Comparison of ENCODE assay signal across 8 cellular contexts in the genomic region with DNA sequence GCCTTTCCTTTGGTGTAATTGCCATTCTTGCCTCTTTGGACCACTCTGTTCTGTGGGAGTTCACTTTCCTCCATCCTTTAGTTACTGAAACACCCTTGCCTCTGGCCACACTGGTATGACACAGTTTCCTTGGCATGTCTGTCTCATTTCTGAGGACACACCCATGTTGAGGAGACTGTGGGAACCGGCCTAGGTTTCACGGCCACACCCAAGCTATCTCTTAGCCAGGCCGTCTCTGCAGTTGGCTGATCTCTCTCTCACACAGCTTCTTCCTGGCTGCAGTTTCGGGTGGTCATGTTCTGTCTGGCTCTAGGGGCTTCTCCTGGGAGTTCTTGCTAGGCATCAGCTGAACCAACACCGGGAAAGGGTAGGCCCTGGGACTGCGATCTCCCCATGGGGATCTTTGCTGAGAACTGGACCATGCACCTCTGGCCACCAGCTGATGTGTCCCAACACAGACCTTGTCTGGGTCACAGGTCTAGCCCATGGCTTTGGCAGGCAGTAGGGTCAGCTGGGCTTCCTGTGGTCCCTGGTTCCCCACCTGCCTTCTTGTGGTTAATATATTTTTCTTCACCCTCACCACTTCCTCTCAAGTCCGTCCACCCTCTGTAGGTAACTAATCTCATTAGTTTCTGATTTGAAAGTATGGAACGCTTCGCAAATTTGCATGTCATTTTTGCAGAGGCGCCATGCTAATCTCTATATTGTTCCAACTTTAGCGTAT. TPM values are rescaled to one million over a fixed set of nuclear protein-coding genes. Genes with fewer than 3 reads are reported as not detected.
A peak's percentile ranks its signal among the peaks of the same experiment; 100 is the strongest.
DNase-seq lines count a peak whose midpoint lies in the region; ATAC-seq and TF ChIP-seq lines count a peak whose summit lies in the region.

No MANE protein-coding gene starts in this region.

- no peaks in the 10 kb centered on the region for H3K9me3 ChIP-seq in BLaER1
- no peaks in the 10 kb centered on the region for H3K9me3 ChIP-seq in mucosa of descending colon

- no peaks in the 10 kb centered on the region for H3K27me3 Mint-ChIP-seq in activated T-helper 17 cell treated with anti-CD3 and anti-CD28 coated beads, Interleukin-2, amount 50 U/mL, for 72 hours

- ATAC-seq in GM19438 (IDR thresholded peaks at IDR 0.05; ENCODE audit: low read depth, unreplicated experiment) (peak; percentile 91), HG03354 (IDR thresholded peaks at IDR 0.05; ENCODE audit: poor library complexity, severe bottlenecking, unreplicated experiment) (peak; percentile 95), mucosa of descending colon (peak; percentile 93)
- ATAC-seq in activated T-helper 17 cell treated with anti-CD3 and anti-CD28 coated beads, Interleukin-2, amount 50 U/mL, for 72 hours (replicated peaks) = peak; percentile 69

- no peaks in the 10 kb centered on the region for H3K27me3 ChIP-seq in BLaER1

- H3K9me3 Mint-ChIP-seq in activated T-helper 17 cell treated with anti-CD3 and anti-CD28 coated beads, Interleukin-2, amount 50 U/mL, for 72 hours = no peaks in the 10 kb centered on the region

- peaks cover 16% of the 10 kb centered on the region for H3K4me1 ChIP-seq in BLaER1
- peaks cover 28% of the 10 kb centered on the region for H3K4me1 ChIP-seq in mucosa of descending colon (ENCODE audit: low read depth)

- no peak overlapping the region for H3K9ac ChIP-seq in BLaER1

- TF ChIP-seq CTCF in mucosa of descending colon (IDR thresholded peaks at IDR 0.05) = no peak

- no peaks in the 10 kb centered on the region for H3K36me3 ChIP-seq in BLaER1
- H3K36me3 ChIP-seq in mucosa of descending colon (ENCODE audit: low read depth) = no peaks in the 10 kb centered on the region

- DNase-seq in mucosa of descending colon (peak; percentile 63 to 80 (median 68)), pons (ENCODE audit: low spot score) (no peak)
- no peak for DNase-seq in stimulated activated CD4-positive, alpha-beta T cell treated with anti-CD3 and anti-CD28 coated beads, Interleukin-4, amount 100 ng/mL, for 24 hours
- DNase-seq in activated CD4-positive, alpha-beta T cell treated with anti-CD3 and anti-CD28 coated beads for 48 hours = no peak

- intact Hi-C loops in mucosa of descending colon (cut with DNase I, micrococcal nuclease) = no loop called here

- H3K4me1 Mint-ChIP-seq in activated T-helper 17 cell treated with anti-CD3 and anti-CD28 coated beads, Interleukin-2, amount 50 U/mL, for 72 hours = peaks cover 10% of the 10 kb centered on the region

- H3K4me2 ChIP-seq in BLaER1 = peak overlapping the region; percentile 50

- H3K4me3 ChIP-seq in BLaER1 (no peak overlapping the region), mucosa of descending colon (no peak overlapping the region)

- H3K27ac ChIP-seq in BLaER1 = no peak overlapping the region

- no peak overlapping the region for H3K4me3 Mint-ChIP-seq in activated T-helper 17 cell treated with anti-CD3 and anti-CD28 coated beads, Interleukin-2, amount 50 U/mL, for 72 hours

- H3K36me3 Mint-ChIP-seq in activated T-helper 17 cell treated with anti-CD3 and anti-CD28 coated beads, Interleukin-2, amount 50 U/mL, for 72 hours (ENCODE audit: low read depth) = no peaks in the 10 kb centered on the region

- peak overlapping the region; percentile 27 for H3K27ac Mint-ChIP-seq in activated T-helper 17 cell treated with anti-CD3 and anti-CD28 coated beads, Interleukin-2, amount 50 U/mL, for 72 hours

- no peaks in the 10 kb centered on the region for H4K20me1 ChIP-seq in BLaER1

RNA-seq across cellular contexts. Expression of gene ARHGEF37, which starts 24.9 kb away (rescaled TPM):
- total RNA-seq in activated T-helper 17 cell treated with anti-CD3 and anti-CD28 coated beads, Interleukin-2, amount 50 U/mL, for 72 hours = under 1 TPM; 0.06 to 0.64 TPM
- total RNA-seq in mucosa of descending colon = 10 to 100 TPM; 13.4 to 35.0 (median 24.6) TPM

RNA-seq across cellular contexts. Expression of gene CSNK1A1, which starts 54.9 kb away (rescaled TPM):
- total RNA-seq in activated T-helper 17 cell treated with anti-CD3 and anti-CD28 coated beads, Interleukin-2, amount 50 U/mL, for 72 hours = 100 to 1,000 TPM; 167 to 175 TPM
- total RNA-seq in mucosa of descending colon = 100 to 1,000 TPM; 200 to 233 (median 224) TPM

Comparison
In these comparisons a context has a peak if more than half of its experiments do, and no peak if none do; other contexts are left out.
1. DNase-seq: peak in mucosa of descending colon (3 of 3); none in stimulated activated CD4-positive, alpha-beta T cell treated with anti-CD3 and anti-CD28 coated beads, Interleukin-4, amount 100 ng/mL, for 24 hours (single experiment), pons (single experiment) and activated CD4-positive, alpha-beta T cell treated with anti-CD3 and anti-CD28 coated beads for 48 hours (single experiment).
2. RNA of gene ARHGEF37, which starts 24.9 kb away (total RNA-seq): 13.4 to 35.0 TPM in mucosa of descending colon; 0.06 to 0.64 TPM in activated T-helper 17 cell treated with anti-CD3 and anti-CD28 coated beads, Interleukin-2, amount 50 U/mL, for 72 hours; every median in the first group is over 4 times any median in the second.
3. Peak in every context shown above with its lines, with median percentiles within 50 percentile points of each other: ATAC-seq.